In genomic region chr18:61687317-61687716, GRCh38 we compare ENCODE assay signal across 21 cellular contexts.
"Had no signal": no experiment of that assay in that cellular context is flagged by ENCODE, and none has a peak within 500 bp of the region (broad histone marks: within the 10 kb centered on the region; RNA-seq: fewer than 3 reads in every experiment).

No MANE protein-coding gene starts in this region.

- H3K36me3 ChIP-seq: esophagus muscularis mucosa, gastroesophageal sphincter, heart left ventricle, left lung, lower lobe of right lung had no signal

- H3K27ac Mint-ChIP-seq: immature natural killer cell; naive B cell; naive thymus-derived CD8-positive, alpha-beta T cell had no signal

- DNase-seq: dermis blood vessel endothelial cell; dorsolateral prefrontal cortex; effector CD4-positive, alpha-beta T cell; effector memory CD4-positive, alpha-beta T cell; foreskin keratinocyte; heart left ventricle; hypothalamus; immature natural killer cell; islet precursor cell; left cardiac atrium; left lung; left ventricle myocardium superior; lower lobe of right lung; mesenchymal stem cell; mucosa of descending colon; naive B cell; naive thymus-derived CD8-positive, alpha-beta T cell had no signal

- H3K4me3 Mint-ChIP-seq: immature natural killer cell; naive B cell; naive thymus-derived CD8-positive, alpha-beta T cell had no signal

- H3K4me1 ChIP-seq: esophagus muscularis mucosa, foreskin keratinocyte, gastroesophageal sphincter, heart left ventricle, left lung, lower lobe of right lung had no signal

- H3K79me2 ChIP-seq: hepatocyte had no signal

- H3K9me3 Mint-ChIP-seq: naive B cell had no signal

- H3K27me3 ChIP-seq: dorsolateral prefrontal cortex, esophagus muscularis mucosa, foreskin keratinocyte, gastroesophageal sphincter, heart left ventricle, hepatocyte, left lung had no signal

- H3K4me1 Mint-ChIP-seq: immature natural killer cell; naive B cell; naive thymus-derived CD8-positive, alpha-beta T cell had no signal

- H3K4me2 ChIP-seq: hepatocyte had no signal

- H3K36me3 Mint-ChIP-seq: immature natural killer cell; naive B cell; naive thymus-derived CD8-positive, alpha-beta T cell had no signal

- H3K4me3 ChIP-seq: coronary artery, dorsolateral prefrontal cortex, esophagus muscularis mucosa, gastroesophageal sphincter, heart left ventricle, hepatocyte, left lung, lower lobe of right lung, mucosa of descending colon had no signal

- ATAC-seq: foreskin keratinocyte; gastroesophageal sphincter; heart left ventricle; left cardiac atrium; left lung; left ventricle myocardium superior; lower lobe of right lung; mucosa of descending colon; naive thymus-derived CD8-positive, alpha-beta T cell had no signal

- H3K27ac ChIP-seq: coronary artery, dorsolateral prefrontal cortex, esophagus muscularis mucosa, foreskin keratinocyte, gastroesophageal sphincter, heart left ventricle, hepatocyte, left lung, lower lobe of right lung had no signal

- H3K9me3 ChIP-seq: esophagus muscularis mucosa, gastroesophageal sphincter, heart left ventricle, left lung, lower lobe of right lung, mucosa of descending colon had no signal
